In genomic region chr17:16438557-16439302, GRCh38 we compare ENCODE assay signal across 1 cellular context.
A peak's percentile ranks its signal among the peaks of the same experiment; 100 is the strongest.
TF ChIP-seq lines count a peak whose summit lies in the region.

No MANE protein-coding gene starts in this region.

TF ChIP-seq in HepG2, 621 proteins besides CTCF, POLR2A, EP300 and RAD21 (continued from another document and continues in another):
- TF ChIP-seq ZBTB46 (CRISPR knock-in tag; IDR thresholded peaks at IDR 0.05; ENCODE audit: borderline replicate concordance), result no peak
- TF ChIP-seq BRD4 (CRISPR knock-in tag; IDR thresholded peaks at IDR 0.05), result no peak; the same call in 1 of the 2 replicates
- TF ChIP-seq ZSCAN29 (CRISPR knock-in tag; conservative IDR thresholded peaks at IDR 0.05), result no peak
- no peak for TF ChIP-seq ZNF839 (CRISPR knock-in tag; IDR thresholded peaks at IDR 0.05; ENCODE audit: borderline replicate concordance)
- TF ChIP-seq ZNF713 (CRISPR knock-in tag; IDR thresholded peaks at IDR 0.05), result no peak
- TF ChIP-seq ZNF800 (CRISPR knock-in tag; IDR thresholded peaks at IDR 0.05), result no peak
- TF ChIP-seq NFRKB (IDR thresholded peaks at IDR 0.05), result no peak
- no peak for TF ChIP-seq CHD4 (IDR thresholded peaks at IDR 0.05; ENCODE audit: borderline replicate concordance, low read length)
- TF ChIP-seq ZNF572 (CRISPR knock-in tag; IDR thresholded peaks at IDR 0.05), result no peak
- TF ChIP-seq ZNF652 (CRISPR knock-in tag; IDR thresholded peaks at IDR 0.05; ENCODE audit: borderline replicate concordance, low read depth), result peak; percentile 40; the same call in 1 of the 2 replicates
- TF ChIP-seq KLF16 (CRISPR knock-in tag; IDR thresholded peaks at IDR 0.05), result peak in 1 of 2 experiments; percentile 54; a peak in 2 of 4 replicates
- no peak for TF ChIP-seq SOX6 (IDR thresholded peaks at IDR 0.05)
- peak; percentile 42; the same call in 1 of the 2 replicates for TF ChIP-seq SOX6 (CRISPR knock-in tag; IDR thresholded peaks at IDR 0.05)
- peak; percentile 70 for TF ChIP-seq SP4 (CRISPR knock-in tag; IDR thresholded peaks at IDR 0.05)
- no peak; the same call in 1 of the 2 replicates for TF ChIP-seq ZNF276 (CRISPR knock-in tag; IDR thresholded peaks at IDR 0.05; ENCODE audit: low read depth)
- TF ChIP-seq POLR2AphosphoS2 (IDR thresholded peaks at IDR 0.05; ENCODE audit: low read depth, low read length), result peak; percentile 93
- no peak; the same call in 1 of the 2 replicates for TF ChIP-seq REPIN1 (CRISPR knock-in tag; IDR thresholded peaks at IDR 0.05; ENCODE audit: borderline replicate concordance, low read depth)
- TF ChIP-seq CSRNP2 (CRISPR knock-in tag; conservative IDR thresholded peaks at IDR 0.05; ENCODE audit: low read depth), result no peak
- TF ChIP-seq ZNF556 (CRISPR knock-in tag; IDR thresholded peaks at IDR 0.05; ENCODE audit: borderline replicate concordance), result peak; percentile 64; the same call in 1 of the 2 replicates
- TF ChIP-seq YY1 (IDR thresholded peaks at IDR 0.05; ENCODE audit: insufficient read depth, insufficient replicate concordance, low read depth, low read length), result peak; percentile 77
- peak; percentile 86 for TF ChIP-seq KAT8 (CRISPR knock-in tag; IDR thresholded peaks at IDR 0.05)
- peak; percentile 100 for TF ChIP-seq HOXA5 (CRISPR knock-in tag; IDR thresholded peaks at IDR 0.05)
- peak; percentile 68 for TF ChIP-seq TFDP2 (CRISPR knock-in tag; IDR thresholded peaks at IDR 0.05)
- TF ChIP-seq NFKB2 (CRISPR knock-in tag; IDR thresholded peaks at IDR 0.05; ENCODE audit: borderline replicate concordance), result peak; percentile 10; the same call in 1 of the 2 replicates
- TF ChIP-seq ARID4A (CRISPR knock-in tag; IDR thresholded peaks at IDR 0.05; ENCODE audit: borderline replicate concordance), result peak; percentile 75
- TF ChIP-seq ZFP37 (CRISPR knock-in tag; IDR thresholded peaks at IDR 0.05; ENCODE audit: borderline replicate concordance), result peak; percentile 58; the same call in 1 of the 2 replicates
- TF ChIP-seq ZNF362 (CRISPR knock-in tag; IDR thresholded peaks at IDR 0.05; ENCODE audit: borderline replicate concordance), result no peak
- no peak for TF ChIP-seq TCF7L2 (IDR thresholded peaks at IDR 0.05; ENCODE audit: low read depth, low read length)
- no peak for TF ChIP-seq ZNF280B (CRISPR knock-in tag; IDR thresholded peaks at IDR 0.05; ENCODE audit: borderline replicate concordance)
- TF ChIP-seq ZNF816 (CRISPR knock-in tag; IDR thresholded peaks at IDR 0.05; ENCODE audit: borderline replicate concordance), result peak; percentile 77; the same call in 1 of the 2 replicates
- TF ChIP-seq PRDM15 (CRISPR knock-in tag; IDR thresholded peaks at IDR 0.05), result no peak
- TF ChIP-seq RXRA (CRISPR knock-in tag; IDR thresholded peaks at IDR 0.05), result peak; percentile 21; the same call in 1 of the 2 replicates
- peak; percentile 33 for TF ChIP-seq PHF5A (CRISPR knock-in tag; IDR thresholded peaks at IDR 0.05; ENCODE audit: low read depth, unreplicated experiment)
- TF ChIP-seq FLYWCH1 (CRISPR knock-in tag; IDR thresholded peaks at IDR 0.05), result no peak
- TF ChIP-seq ZSCAN25 (CRISPR knock-in tag; IDR thresholded peaks at IDR 0.05), result no peak; the same call in 1 of the 2 replicates
